12 cellular contexts compared by ENCODE assay signal in the genomic region with DNA sequence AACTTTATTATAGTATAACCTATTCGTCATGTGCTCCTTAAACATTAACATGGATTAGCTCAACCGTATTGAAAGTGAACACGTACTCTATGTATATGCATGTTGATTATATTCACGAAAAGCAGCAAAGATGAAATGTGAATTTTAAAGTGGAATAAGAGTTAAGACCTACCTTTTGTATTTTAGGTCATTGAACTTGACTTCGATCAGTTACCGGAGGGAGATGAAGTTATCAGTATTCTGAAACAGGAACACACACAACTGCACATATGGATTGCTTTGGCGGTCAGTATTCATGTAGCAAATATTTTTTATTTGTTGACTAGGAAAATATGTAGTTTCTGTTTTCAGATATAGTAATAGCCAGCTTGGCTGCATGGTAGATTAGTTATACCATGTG. TPM values are rescaled to one million over a fixed set of nuclear protein-coding genes. Genes with fewer than 3 reads are reported as not detected.
DNase-seq lines count a peak whose midpoint lies in the region; ATAC-seq and TF ChIP-seq lines count a peak whose summit lies in the region.
"Had no signal": no experiment of that assay in that cellular context is flagged by ENCODE, and none has a peak within 500 bp of the region (broad histone marks: within the 10 kb centered on the region; RNA-seq: fewer than 3 reads in every experiment).

No MANE protein-coding gene starts in this region.

- H3K36me3 ChIP-seq in ACC112 (ENCODE audit: insufficient read depth, low read length) (peaks cover 26% of the 10 kb centered on the region), HAP-1 (replicated peaks) (peaks cover 22% of the 10 kb centered on the region), adipocyte (ENCODE audit: control insufficient read depth, insufficient read depth, low read length, severe bottlenecking) (peaks cover 43% of the 10 kb centered on the region), lower lobe of right lung (peaks cover 47% of the 10 kb centered on the region), WERI-Rb-1 (peaks cover 32% of the 10 kb centered on the region)
- H3K36me3 ChIP-seq: uterus had no signal

- H3K27ac ChIP-seq in ACC112 (ENCODE audit: low read depth, low read length) (no peak overlapping the region), lower lobe of right lung (no peak overlapping the region), WERI-Rb-1 (no peak overlapping the region)

- no peaks in the 10 kb centered on the region for H3K27me3 ChIP-seq in ACC112 (ENCODE audit: insufficient read depth, low read length)
- no peaks in the 10 kb centered on the region for H3K27me3 ChIP-seq in HAP-1 (ENCODE audit: low read depth)
- no peaks in the 10 kb centered on the region for H3K27me3 ChIP-seq in adipocyte (replicated peaks; ENCODE audit: control insufficient read depth, insufficient read depth, low read length)
- no peaks in the 10 kb centered on the region for H3K27me3 ChIP-seq in lower lobe of right lung (ENCODE audit: low read depth)
- no peaks in the 10 kb centered on the region for H3K27me3 ChIP-seq in WERI-Rb-1 (ENCODE audit: insufficient read depth, low read depth, severe bottlenecking)
- H3K27me3 ChIP-seq: uterus had no signal

- intact Hi-C loops in lower lobe of right lung (cut with DNase I) = no loop called here

- H3K4me3 ChIP-seq in ACC112 (ENCODE audit: low read depth, low read length) (peak overlapping the region; percentile 89), HAP-1 (peak overlapping the region; percentile 90), adipocyte (ENCODE audit: low read length) (peak overlapping the region; percentile 93), lower lobe of right lung (peak overlapping the region; percentile 81), WERI-Rb-1 (ENCODE audit: low read depth, low read length) (no peak overlapping the region)

- peak overlapping the region; percentile 98 for H3K9ac ChIP-seq in adipocyte (ENCODE audit: low read length)

- H2AFZ ChIP-seq in ACC112 (ENCODE audit: low read length, unreplicated experiment) = no peak overlapping the region

- peaks cover 16% of the 10 kb centered on the region for H3K79me2 ChIP-seq in ACC112 (ENCODE audit: control insufficient read depth, insufficient read depth, low read length, unreplicated experiment)

- no peak for DNase-seq in HAP-1 (ENCODE audit: low spot score in 2 of 2)
- DNase-seq in adipocyte (ENCODE audit: low read depth) = no peak
- DNase-seq in lower lobe of right lung = no peak
- no peak for DNase-seq in WERI-Rb-1
- DNase-seq in stimulated activated CD8-positive, alpha-beta memory T cell treated with anti-CD3 and anti-CD28 coated beads, Interleukin-4, amount 100 ng/mL, for 48 hours = no peak
- DNase-seq: EL, KG1, SIG-M5, uterus had no signal

- H3K9me3 ChIP-seq in HAP-1 = no peaks in the 10 kb centered on the region
- H3K9me3 ChIP-seq in adipocyte (ENCODE audit: control insufficient read depth, low read length) = no peaks in the 10 kb centered on the region
- H3K9me3 ChIP-seq in lower lobe of right lung = no peaks in the 10 kb centered on the region
- H3K9me3 ChIP-seq in WERI-Rb-1 (ENCODE audit: severe bottlenecking) = no peaks in the 10 kb centered on the region
- H3K9me3 ChIP-seq: uterus had no signal

- H3K4me1 ChIP-seq in ACC112 (ENCODE audit: control insufficient read depth, insufficient read depth, low read length, unreplicated experiment) (peaks cover 9% of the 10 kb centered on the region), HAP-1 (0 out of 2 replicates have a peak, but pooled peaks cover 2% of the 10 kb centered on the region), adipocyte (ENCODE audit: control insufficient read depth, insufficient read depth, low read length) (peaks cover 20% of the 10 kb centered on the region), lower lobe of right lung (peaks cover 12% of the 10 kb centered on the region)

- ATAC-seq in lower lobe of right lung (no peak), GM19397 (IDR thresholded peaks at IDR 0.05; ENCODE audit: unreplicated experiment) (no peak), GM18907 (IDR thresholded peaks at IDR 0.05; ENCODE audit: unreplicated experiment) (no peak)

- no peak for TF ChIP-seq CTCF in lower lobe of right lung (IDR thresholded peaks at IDR 0.05)
- no peak for TF ChIP-seq CTCF in WERI-Rb-1 (IDR thresholded peaks at IDR 0.05; ENCODE audit: low read depth, low read length)

- in situ Hi-C loops in HAP-1 (cut with MboI; ENCODE audit: low sequenced_read_pairs) = no loop called here

RNA-seq across cellular contexts. Expression of a gene that starts 1.4 kb away (rescaled TPM):
- 30.2 TPM for total RNA-seq in lower lobe of right lung

RNA-seq across cellular contexts. Expression of a gene that starts 56.2 kb away (rescaled TPM):
- total RNA-seq in lower lobe of right lung = 778 TPM

RNA-seq across cellular contexts. Expression of a gene that starts 58.9 kb away (rescaled TPM):
- total RNA-seq in lower lobe of right lung = 12.9 TPM
